Comparison of ENCODE assay signal across 1 cellular context in the genomic region with DNA sequence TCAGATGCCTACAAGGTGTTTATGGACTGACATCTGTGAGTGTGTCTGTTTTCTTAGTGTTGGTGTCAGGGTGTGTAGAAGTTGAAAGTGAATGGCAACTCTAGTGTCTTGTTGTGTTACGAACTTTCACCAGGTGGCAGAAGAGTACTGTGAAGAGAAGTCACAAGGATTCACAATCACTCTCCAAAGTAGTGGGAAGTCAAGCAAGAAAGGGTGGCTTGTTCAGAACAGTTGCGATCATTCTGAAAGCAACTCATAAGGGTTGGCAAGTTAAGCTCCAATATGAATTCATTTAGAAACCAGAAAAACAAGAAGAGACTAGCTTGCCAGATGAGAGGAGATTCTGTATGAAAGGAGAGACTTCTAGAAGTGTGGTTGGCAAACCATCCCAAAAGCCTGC.
TF ChIP-seq lines count a peak whose summit lies in the region.

No MANE protein-coding gene starts in this region.

TF ChIP-seq in GM12878, 131 proteins besides CTCF, POLR2A, EP300 and RAD21 (continued from another document and continues in another):
- TF ChIP-seq, protein P1, sequence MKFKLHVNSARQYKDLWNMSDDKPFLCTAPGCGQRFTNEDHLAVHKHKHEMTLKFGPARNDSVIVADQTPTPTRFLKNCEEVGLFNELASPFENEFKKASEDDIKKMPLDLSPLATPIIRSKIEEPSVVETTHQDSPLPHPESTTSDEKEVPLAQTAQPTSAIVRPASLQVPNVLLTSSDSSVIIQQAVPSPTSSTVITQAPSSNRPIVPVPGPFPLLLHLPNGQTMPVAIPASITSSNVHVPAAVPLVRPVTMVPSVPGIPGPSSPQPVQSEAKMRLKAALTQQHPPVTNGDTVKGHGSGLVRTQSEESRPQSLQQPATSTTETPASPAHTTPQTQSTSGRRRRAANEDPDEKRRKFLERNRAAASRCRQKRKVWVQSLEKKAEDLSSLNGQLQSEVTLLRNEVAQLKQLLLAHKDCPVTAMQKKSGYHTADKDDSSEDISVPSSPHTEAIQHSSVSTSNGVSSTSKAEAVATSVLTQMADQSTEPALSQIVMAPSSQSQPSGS (IDR thresholded peaks at IDR 0.05; ENCODE audit: low read length) = no peak
- no peak for TF ChIP-seq RFX5 (IDR thresholded peaks at IDR 0.05; ENCODE audit: low read depth, low read length)
- no peak for TF ChIP-seq EGR1 (IDR thresholded peaks at IDR 0.05; ENCODE audit: borderline replicate concordance in 1 of 2, low read depth in 2 of 2, low read length in 2 of 2)
- no peak for TF ChIP-seq ZSCAN29 (IDR thresholded peaks at IDR 0.05)
- TF ChIP-seq, protein P2, sequence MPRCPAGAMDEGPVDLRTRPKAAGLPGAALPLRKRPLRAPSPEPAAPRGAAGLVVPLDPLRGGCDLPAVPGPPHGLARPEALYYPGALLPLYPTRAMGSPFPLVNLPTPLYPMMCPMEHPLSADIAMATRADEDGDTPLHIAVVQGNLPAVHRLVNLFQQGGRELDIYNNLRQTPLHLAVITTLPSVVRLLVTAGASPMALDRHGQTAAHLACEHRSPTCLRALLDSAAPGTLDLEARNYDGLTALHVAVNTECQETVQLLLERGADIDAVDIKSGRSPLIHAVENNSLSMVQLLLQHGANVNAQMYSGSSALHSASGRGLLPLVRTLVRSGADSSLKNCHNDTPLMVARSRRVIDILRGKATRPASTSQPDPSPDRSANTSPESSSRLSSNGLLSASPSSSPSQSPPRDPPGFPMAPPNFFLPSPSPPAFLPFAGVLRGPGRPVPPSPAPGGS (IDR thresholded peaks at IDR 0.05; ENCODE audit: borderline replicate concordance, insufficient read depth, low read depth, low read length, poor library complexity, severe bottlenecking) = no peak
- 0 out of 4 replicates have a peak, but pooled peaks of 1 of the 2 experiments have one; percentile 20 for TF ChIP-seq BHLHE40 (IDR thresholded peaks at IDR 0.05; ENCODE audit: borderline replicate concordance in 1 of 2, low read depth in 2 of 2, low read length in 1 of 2)
- no peak for TF ChIP-seq ASH2L (IDR thresholded peaks at IDR 0.05; ENCODE audit: borderline replicate concordance, low read depth)
- TF ChIP-seq MEF2B (IDR thresholded peaks at IDR 0.05; ENCODE audit: partially characterized antibody, poor library complexity, severe bottlenecking) = no peak
- no peak for TF ChIP-seq SMAD5 (IDR thresholded peaks at IDR 0.05; ENCODE audit: low read depth)
- TF ChIP-seq TCF12 (IDR thresholded peaks at IDR 0.05; ENCODE audit: low read depth, low read length) = no peak
- TF ChIP-seq YY1 (IDR thresholded peaks at IDR 0.05; ENCODE audit: low read depth, low read length) = no peak
- TF ChIP-seq, protein P3, sequence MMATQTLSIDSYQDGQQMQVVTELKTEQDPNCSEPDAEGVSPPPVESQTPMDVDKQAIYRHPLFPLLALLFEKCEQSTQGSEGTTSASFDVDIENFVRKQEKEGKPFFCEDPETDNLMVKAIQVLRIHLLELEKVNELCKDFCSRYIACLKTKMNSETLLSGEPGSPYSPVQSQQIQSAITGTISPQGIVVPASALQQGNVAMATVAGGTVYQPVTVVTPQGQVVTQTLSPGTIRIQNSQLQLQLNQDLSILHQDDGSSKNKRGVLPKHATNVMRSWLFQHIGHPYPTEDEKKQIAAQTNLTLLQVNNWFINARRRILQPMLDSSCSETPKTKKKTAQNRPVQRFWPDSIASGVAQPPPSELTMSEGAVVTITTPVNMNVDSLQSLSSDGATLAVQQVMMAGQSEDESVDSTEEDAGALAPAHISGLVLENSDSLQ (IDR thresholded peaks at IDR 0.05) = no peak
- 0 out of 4 replicates have a peak, but pooled peaks of 1 of the 2 experiments have one; percentile 20 for TF ChIP-seq IKZF2 (IDR thresholded peaks at IDR 0.05)
- no peak for TF ChIP-seq RELA (IDR thresholded peaks at IDR 0.05; ENCODE audit: borderline replicate concordance, partially characterized antibody)
- TF ChIP-seq RAD51 (IDR thresholded peaks at IDR 0.05) = no peak
- TF ChIP-seq IKZF1 (conservative IDR thresholded peaks at IDR 0.05) = 0 out of 2 replicates have a peak, but pooled peaks have one; percentile 29
- no peak for TF ChIP-seq FOXK2 (IDR thresholded peaks at IDR 0.05)
- TF ChIP-seq, protein P4, sequence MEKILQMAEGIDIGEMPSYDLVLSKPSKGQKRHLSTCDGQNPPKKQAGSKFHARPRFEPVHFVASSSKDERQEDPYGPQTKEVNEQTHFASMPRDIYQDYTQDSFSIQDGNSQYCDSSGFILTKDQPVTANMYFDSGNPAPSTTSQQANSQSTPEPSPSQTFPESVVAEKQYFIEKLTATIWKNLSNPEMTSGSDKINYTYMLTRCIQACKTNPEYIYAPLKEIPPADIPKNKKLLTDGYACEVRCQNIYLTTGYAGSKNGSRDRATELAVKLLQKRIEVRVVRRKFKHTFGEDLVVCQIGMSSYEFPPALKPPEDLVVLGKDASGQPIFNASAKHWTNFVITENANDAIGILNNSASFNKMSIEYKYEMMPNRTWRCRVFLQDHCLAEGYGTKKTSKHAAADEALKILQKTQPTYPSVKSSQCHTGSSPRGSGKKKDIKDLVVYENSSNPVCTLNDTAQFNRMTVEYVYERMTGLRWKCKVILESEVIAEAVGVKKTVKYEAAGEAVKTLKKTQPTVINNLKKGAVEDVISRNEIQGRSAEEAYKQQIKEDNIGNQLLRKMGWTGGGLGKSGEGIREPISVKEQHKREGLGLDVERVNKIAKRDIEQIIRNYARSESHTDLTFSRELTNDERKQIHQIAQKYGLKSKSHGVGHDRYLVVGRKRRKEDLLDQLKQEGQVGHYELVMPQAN (conservative IDR thresholded peaks at IDR 0.05) = no peak
- TF ChIP-seq CHD4 (IDR thresholded peaks at IDR 0.05) = no peak
- peak; percentile 43; the same call in 1 of the 2 replicates for TF ChIP-seq CBX5 (IDR thresholded peaks at IDR 0.05; ENCODE audit: low read depth)
- TF ChIP-seq, protein P5, sequence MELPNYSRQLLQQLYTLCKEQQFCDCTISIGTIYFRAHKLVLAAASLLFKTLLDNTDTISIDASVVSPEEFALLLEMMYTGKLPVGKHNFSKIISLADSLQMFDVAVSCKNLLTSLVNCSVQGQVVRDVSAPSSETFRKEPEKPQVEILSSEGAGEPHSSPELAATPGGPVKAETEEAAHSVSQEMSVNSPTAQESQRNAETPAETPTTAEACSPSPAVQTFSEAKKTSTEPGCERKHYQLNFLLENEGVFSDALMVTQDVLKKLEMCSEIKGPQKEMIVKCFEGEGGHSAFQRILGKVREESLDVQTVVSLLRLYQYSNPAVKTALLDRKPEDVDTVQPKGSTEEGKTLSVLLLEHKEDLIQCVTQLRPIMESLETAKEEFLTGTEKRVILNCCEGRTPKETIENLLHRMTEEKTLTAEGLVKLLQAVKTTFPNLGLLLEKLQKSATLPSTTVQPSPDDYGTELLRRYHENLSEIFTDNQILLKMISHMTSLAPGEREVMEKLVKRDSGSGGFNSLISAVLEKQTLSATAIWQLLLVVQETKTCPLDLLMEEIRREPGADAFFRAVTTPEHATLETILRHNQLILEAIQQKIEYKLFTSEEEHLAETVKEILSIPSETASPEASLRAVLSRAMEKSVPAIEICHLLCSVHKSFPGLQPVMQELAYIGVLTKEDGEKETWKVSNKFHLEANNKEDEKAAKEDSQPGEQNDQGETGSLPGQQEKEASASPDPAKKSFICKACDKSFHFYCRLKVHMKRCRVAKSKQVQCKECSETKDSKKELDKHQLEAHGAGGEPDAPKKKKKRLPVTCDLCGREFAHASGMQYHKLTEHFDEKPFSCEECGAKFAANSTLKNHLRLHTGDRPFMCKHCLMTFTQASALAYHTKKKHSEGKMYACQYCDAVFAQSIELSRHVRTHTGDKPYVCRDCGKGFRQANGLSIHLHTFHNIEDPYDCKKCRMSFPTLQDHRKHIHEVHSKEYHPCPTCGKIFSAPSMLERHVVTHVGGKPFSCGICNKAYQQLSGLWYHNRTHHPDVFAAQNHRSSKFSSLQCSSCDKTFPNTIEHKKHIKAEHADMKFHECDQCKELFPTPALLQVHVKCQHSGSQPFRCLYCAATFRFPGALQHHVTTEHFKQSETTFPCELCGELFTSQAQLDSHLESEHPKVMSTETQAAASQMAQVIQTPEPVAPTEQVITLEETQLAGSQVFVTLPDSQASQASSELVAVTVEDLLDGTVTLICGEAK (IDR thresholded peaks at IDR 0.05; ENCODE audit: borderline replicate concordance) = no peak
- no peak for TF ChIP-seq SMAD1 (IDR thresholded peaks at IDR 0.05; ENCODE audit: low read depth, partially characterized antibody)
- TF ChIP-seq, protein P6, sequence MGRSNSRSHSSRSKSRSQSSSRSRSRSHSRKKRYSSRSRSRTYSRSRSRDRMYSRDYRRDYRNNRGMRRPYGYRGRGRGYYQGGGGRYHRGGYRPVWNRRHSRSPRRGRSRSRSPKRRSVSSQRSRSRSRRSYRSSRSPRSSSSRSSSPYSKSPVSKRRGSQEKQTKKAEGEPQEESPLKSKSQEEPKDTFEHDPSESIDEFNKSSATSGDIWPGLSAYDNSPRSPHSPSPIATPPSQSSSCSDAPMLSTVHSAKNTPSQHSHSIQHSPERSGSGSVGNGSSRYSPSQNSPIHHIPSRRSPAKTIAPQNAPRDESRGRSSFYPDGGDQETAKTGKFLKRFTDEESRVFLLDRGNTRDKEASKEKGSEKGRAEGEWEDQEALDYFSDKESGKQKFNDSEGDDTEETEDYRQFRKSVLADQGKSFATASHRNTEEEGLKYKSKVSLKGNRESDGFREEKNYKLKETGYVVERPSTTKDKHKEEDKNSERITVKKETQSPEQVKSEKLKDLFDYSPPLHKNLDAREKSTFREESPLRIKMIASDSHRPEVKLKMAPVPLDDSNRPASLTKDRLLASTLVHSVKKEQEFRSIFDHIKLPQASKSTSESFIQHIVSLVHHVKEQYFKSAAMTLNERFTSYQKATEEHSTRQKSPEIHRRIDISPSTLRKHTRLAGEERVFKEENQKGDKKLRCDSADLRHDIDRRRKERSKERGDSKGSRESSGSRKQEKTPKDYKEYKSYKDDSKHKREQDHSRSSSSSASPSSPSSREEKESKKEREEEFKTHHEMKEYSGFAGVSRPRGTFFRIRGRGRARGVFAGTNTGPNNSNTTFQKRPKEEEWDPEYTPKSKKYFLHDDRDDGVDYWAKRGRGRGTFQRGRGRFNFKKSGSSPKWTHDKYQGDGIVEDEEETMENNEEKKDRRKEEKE (IDR thresholded peaks at IDR 0.05) = no peak
- TF ChIP-seq, protein P7, sequence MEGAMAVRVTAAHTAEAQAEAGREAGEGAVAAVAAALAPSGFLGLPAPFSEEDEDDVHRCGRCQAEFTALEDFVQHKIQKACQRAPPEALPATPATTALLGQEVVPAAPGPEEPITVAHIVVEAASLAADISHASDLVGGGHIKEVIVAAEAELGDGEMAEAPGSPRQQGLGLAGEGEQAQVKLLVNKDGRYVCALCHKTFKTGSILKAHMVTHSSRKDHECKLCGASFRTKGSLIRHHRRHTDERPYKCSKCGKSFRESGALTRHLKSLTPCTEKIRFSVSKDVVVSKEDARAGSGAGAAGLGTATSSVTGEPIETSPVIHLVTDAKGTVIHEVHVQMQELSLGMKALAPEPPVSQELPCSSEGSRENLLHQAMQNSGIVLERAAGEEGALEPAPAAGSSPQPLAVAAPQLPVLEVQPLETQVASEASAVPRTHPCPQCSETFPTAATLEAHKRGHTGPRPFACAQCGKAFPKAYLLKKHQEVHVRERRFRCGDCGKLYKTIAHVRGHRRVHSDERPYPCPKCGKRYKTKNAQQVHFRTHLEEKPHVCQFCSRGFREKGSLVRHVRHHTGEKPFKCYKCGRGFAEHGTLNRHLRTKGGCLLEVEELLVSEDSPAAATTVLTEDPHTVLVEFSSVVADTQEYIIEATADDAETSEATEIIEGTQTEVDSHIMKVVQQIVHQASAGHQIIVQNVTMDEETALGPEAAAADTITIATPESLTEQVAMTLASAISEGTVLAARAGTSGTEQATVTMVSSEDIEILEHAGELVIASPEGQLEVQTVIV (IDR thresholded peaks at IDR 0.05; ENCODE audit: borderline replicate concordance, partially characterized antibody) = no peak
- TF ChIP-seq EZH2 (IDR thresholded peaks at IDR 0.05; ENCODE audit: borderline replicate concordance, control insufficient read depth, low read depth, low read length) = no peak
- TF ChIP-seq SRF (IDR thresholded peaks at IDR 0.05; ENCODE audit: low read depth in 2 of 2, low read length in 2 of 2) = no peak
- peak; percentile 45; the same call in 1 of the 2 replicates for TF ChIP-seq TCF7 (IDR thresholded peaks at IDR 0.05; ENCODE audit: borderline replicate concordance)
- TF ChIP-seq, protein P8, sequence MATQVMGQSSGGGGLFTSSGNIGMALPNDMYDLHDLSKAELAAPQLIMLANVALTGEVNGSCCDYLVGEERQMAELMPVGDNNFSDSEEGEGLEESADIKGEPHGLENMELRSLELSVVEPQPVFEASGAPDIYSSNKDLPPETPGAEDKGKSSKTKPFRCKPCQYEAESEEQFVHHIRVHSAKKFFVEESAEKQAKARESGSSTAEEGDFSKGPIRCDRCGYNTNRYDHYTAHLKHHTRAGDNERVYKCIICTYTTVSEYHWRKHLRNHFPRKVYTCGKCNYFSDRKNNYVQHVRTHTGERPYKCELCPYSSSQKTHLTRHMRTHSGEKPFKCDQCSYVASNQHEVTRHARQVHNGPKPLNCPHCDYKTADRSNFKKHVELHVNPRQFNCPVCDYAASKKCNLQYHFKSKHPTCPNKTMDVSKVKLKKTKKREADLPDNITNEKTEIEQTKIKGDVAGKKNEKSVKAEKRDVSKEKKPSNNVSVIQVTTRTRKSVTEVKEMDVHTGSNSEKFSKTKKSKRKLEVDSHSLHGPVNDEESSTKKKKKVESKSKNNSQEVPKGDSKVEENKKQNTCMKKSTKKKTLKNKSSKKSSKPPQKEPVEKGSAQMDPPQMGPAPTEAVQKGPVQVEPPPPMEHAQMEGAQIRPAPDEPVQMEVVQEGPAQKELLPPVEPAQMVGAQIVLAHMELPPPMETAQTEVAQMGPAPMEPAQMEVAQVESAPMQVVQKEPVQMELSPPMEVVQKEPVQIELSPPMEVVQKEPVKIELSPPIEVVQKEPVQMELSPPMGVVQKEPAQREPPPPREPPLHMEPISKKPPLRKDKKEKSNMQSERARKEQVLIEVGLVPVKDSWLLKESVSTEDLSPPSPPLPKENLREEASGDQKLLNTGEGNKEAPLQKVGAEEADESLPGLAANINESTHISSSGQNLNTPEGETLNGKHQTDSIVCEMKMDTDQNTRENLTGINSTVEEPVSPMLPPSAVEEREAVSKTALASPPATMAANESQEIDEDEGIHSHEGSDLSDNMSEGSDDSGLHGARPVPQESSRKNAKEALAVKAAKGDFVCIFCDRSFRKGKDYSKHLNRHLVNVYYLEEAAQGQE (IDR thresholded peaks at IDR 0.05; ENCODE audit: low read depth, low read length) = no peak
- no peak for TF ChIP-seq TAF1 (IDR thresholded peaks at IDR 0.05; ENCODE audit: borderline replicate concordance, low read depth, low read length)
- no peak for TF ChIP-seq ZZZ3 (IDR thresholded peaks at IDR 0.05; ENCODE audit: control insufficient read depth, insufficient read length, low read depth)
- TF ChIP-seq HDAC2 (IDR thresholded peaks at IDR 0.05) = no peak
- no peak for TF ChIP-seq HDAC6 (IDR thresholded peaks at IDR 0.05; ENCODE audit: unreplicated experiment)
- TF ChIP-seq EED (IDR thresholded peaks at IDR 0.05; ENCODE audit: low read depth) = peak; percentile 64; the same call in 1 of the 2 replicates
- no peak for TF ChIP-seq POLR2AphosphoS2 (IDR thresholded peaks at IDR 0.05; ENCODE audit: low read depth, low read length)
- peak; percentile 72 for TF ChIP-seq MEF2A (IDR thresholded peaks at IDR 0.05; ENCODE audit: insufficient read depth, low read depth, low read length)
- TF ChIP-seq FOS (IDR thresholded peaks at IDR 0.05; ENCODE audit: borderline replicate concordance, extremely low read depth, insufficient read length) = no peak
- TF ChIP-seq HDGF (IDR thresholded peaks at IDR 0.05) = 0 out of 2 replicates have a peak, but pooled peaks have one; percentile 46
- TF ChIP-seq STAT1 (conservative IDR thresholded peaks at IDR 0.05) = no peak
- TF ChIP-seq MTA2 (IDR thresholded peaks at IDR 0.05; ENCODE audit: low read depth) = no peak
- TF ChIP-seq MXI1 (IDR thresholded peaks at IDR 0.05; ENCODE audit: low read depth, low read length) = no peak
- TF ChIP-seq NRF1 (conservative IDR thresholded peaks at IDR 0.05; ENCODE audit: low read depth, low read length) = no peak
- TF ChIP-seq ZNF622 (IDR thresholded peaks at IDR 0.05) = no peak
- TF ChIP-seq NR2C1 (IDR thresholded peaks at IDR 0.05) = no peak
- no peak for TF ChIP-seq SUZ12 (IDR thresholded peaks at IDR 0.05; ENCODE audit: unreplicated experiment)
